ENCODE assay signal across 31 cellular contexts in the genomic region with DNA sequence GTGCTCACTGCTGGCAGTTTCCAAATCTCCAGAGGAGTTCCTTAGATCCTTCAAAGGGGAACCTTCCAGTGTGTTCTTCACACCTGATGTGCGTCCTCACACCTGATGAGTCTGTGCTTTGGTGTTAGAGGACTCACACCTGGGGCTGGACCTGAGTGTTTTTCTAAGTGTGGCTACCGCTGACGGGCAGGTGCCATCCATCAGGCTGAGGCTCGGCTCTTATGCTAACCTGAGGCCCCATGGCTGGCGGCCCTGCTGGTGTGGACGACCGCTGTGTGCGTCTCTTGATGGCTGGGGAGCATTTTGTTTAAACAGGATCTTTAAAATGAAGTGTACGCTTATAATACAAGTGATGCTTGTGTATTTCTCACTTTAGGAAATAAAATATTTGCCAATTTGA. TPM values are rescaled to one million over a fixed set of nuclear protein-coding genes. Genes with fewer than 3 reads are reported as not detected.
"Had no signal": no experiment of that assay in that cellular context is flagged by ENCODE, and none has a peak within 500 bp of the region (broad histone marks: within the 10 kb centered on the region; RNA-seq: fewer than 3 reads in every experiment).

No MANE protein-coding gene starts in this region.

- DNase-seq: activated CD4-positive, alpha-beta memory T cell treated with anti-CD3 and anti-CD28 coated beads for 36 hours; activated CD4-positive, alpha-beta T cell treated with anti-CD3 and anti-CD28 coated beads for 36 hours; activated CD4-positive, alpha-beta T cell treated with anti-CD3 and anti-CD28 coated beads, Interleukin-2, amount 10 ng/mL, durations not matched to agents 24 days and 14 days; activated CD4-positive, CD25-positive, alpha-beta regulatory T cell; activated CD4-positive, CD25-positive, alpha-beta regulatory T cell treated with anti-CD3 and anti-CD28 coated beads, Interleukin-2, amount 50 U/mL, for 72 hours; activated CD8-positive, alpha-beta memory T cell treated with anti-CD3 and anti-CD28 coated beads, Interleukin-2, amount 10 ng/mL, durations not matched to agents 7 days and 5 days; activated CD8-positive, alpha-beta memory T cell treated with anti-CD3 and anti-CD28 coated beads, Interleukin-2, amount 50 U/mL, for 4 hours; activated CD8-positive, alpha-beta T cell treated with anti-CD3 and anti-CD28 coated beads, Interleukin-2, amount 10 ng/mL, durations not matched to agents 7 days and 5 days; activated effector memory CD4-positive, alpha-beta T cell treated with anti-CD3 and anti-CD28 coated beads, Interleukin-2, amount 50 U/mL, for 16 hours; activated naive CD4-positive, alpha-beta T cell treated with anti-CD3 and anti-CD28 coated beads for 36 hours; activated T-cell treated with anti-CD3 and anti-CD28 coated beads, Interleukin-2, amount 50 U/mL, for 1 hour; activated T-cell treated with anti-CD3 and anti-CD28 coated beads, Interleukin-2, amount 50 U/mL, for 48 hours; amniotic stem cell; anterior cingulate cortex; brain microvascular endothelial cell; cortex of kidney; dermis blood vessel endothelial cell; effector CD4-positive, alpha-beta T cell; effector memory CD8-positive, alpha-beta T cell; esophagus squamous epithelium; foreskin melanocyte; T-helper 2 cell had no signal

- H3K4me3 ChIP-seq: esophagus squamous epithelium, gastroesophageal sphincter, heart right ventricle had no signal

- H3K27ac Mint-ChIP-seq: activated CD4-positive, alpha-beta memory T cell treated with anti-CD3 and anti-CD28 coated beads for 36 hours; activated CD4-positive, alpha-beta T cell treated with anti-CD3 and anti-CD28 coated beads for 36 hours; activated CD4-positive, alpha-beta T cell treated with anti-CD3 and anti-CD28 coated beads, Interleukin-2, amount 10 ng/mL, durations not matched to agents 24 days and 14 days; activated CD8-positive, alpha-beta memory T cell treated with anti-CD3 and anti-CD28 coated beads, Interleukin-2, amount 10 ng/mL, durations not matched to agents 7 days and 5 days; activated CD8-positive, alpha-beta T cell treated with anti-CD3 and anti-CD28 coated beads, Interleukin-2, amount 10 ng/mL, durations not matched to agents 7 days and 5 days; activated naive CD4-positive, alpha-beta T cell treated with anti-CD3 and anti-CD28 coated beads for 36 hours; activated naive CD8-positive, alpha-beta T cell; activated T-helper 1 cell treated with anti-CD3 and anti-CD28 coated beads, Interleukin-12 subunit alpha, Interleukin-12 subunit beta, Interleukin-2, Interleukin-4 antibody, amounts not matched to agents 30 ng/mL and 10 ng/mL and 1 ng/mL, durations not matched to agents 14 hours and 24 hours and 36 hours; activated T-helper 2 cell treated with anti-CD3 and anti-CD28 coated beads, Interferon-gamma antibody, Interleukin-2, Interleukin-4, amounts not matched to agents 10 μg/mL and 5 μg/mL and 100 μg/mL, durations not matched to agents 14 hours and 24 hours and 36 hours; effector memory CD8-positive, alpha-beta T cell had no signal

- FAIRE-seq: astrocyte, colon, endothelial cell of umbilical vein had no signal

- H3K4me1 ChIP-seq: esophagus squamous epithelium, gastroesophageal sphincter, heart right ventricle had no signal

- H3K27me3 Mint-ChIP-seq: activated CD4-positive, alpha-beta memory T cell treated with anti-CD3 and anti-CD28 coated beads for 36 hours; activated CD4-positive, alpha-beta T cell treated with anti-CD3 and anti-CD28 coated beads for 36 hours; activated CD4-positive, alpha-beta T cell treated with anti-CD3 and anti-CD28 coated beads, Interleukin-2, amount 10 ng/mL, durations not matched to agents 24 days and 14 days; activated CD8-positive, alpha-beta memory T cell treated with anti-CD3 and anti-CD28 coated beads, Interleukin-2, amount 10 ng/mL, durations not matched to agents 7 days and 5 days; activated naive CD8-positive, alpha-beta T cell; effector memory CD8-positive, alpha-beta T cell had no signal

- H3K27me3 ChIP-seq: brain microvascular endothelial cell, esophagus squamous epithelium, gastroesophageal sphincter, heart right ventricle had no signal

- H3K9me3 Mint-ChIP-seq: activated CD4-positive, alpha-beta memory T cell treated with anti-CD3 and anti-CD28 coated beads for 36 hours; activated CD4-positive, alpha-beta T cell treated with anti-CD3 and anti-CD28 coated beads, Interleukin-2, amount 10 ng/mL, durations not matched to agents 24 days and 14 days; activated naive CD4-positive, alpha-beta T cell treated with anti-CD3 and anti-CD28 coated beads for 36 hours; activated T-helper 1 cell treated with anti-CD3 and anti-CD28 coated beads, Interleukin-12 subunit alpha, Interleukin-12 subunit beta, Interleukin-2, Interleukin-4 antibody, amounts not matched to agents 30 ng/mL and 10 ng/mL and 1 ng/mL, durations not matched to agents 14 hours and 24 hours and 36 hours; activated T-helper 2 cell treated with anti-CD3 and anti-CD28 coated beads, Interferon-gamma antibody, Interleukin-2, Interleukin-4, amounts not matched to agents 10 μg/mL and 5 μg/mL and 100 μg/mL, durations not matched to agents 14 hours and 24 hours and 36 hours; effector memory CD8-positive, alpha-beta T cell had no signal

- H3K27ac ChIP-seq: brain microvascular endothelial cell, epithelial cell of prostate, esophagus squamous epithelium, gastroesophageal sphincter, heart right ventricle had no signal

- H3K4me3 Mint-ChIP-seq: activated CD4-positive, alpha-beta memory T cell treated with anti-CD3 and anti-CD28 coated beads for 36 hours; activated CD4-positive, alpha-beta T cell treated with anti-CD3 and anti-CD28 coated beads for 36 hours; activated CD4-positive, alpha-beta T cell treated with anti-CD3 and anti-CD28 coated beads, Interleukin-2, amount 10 ng/mL, durations not matched to agents 24 days and 14 days; activated CD8-positive, alpha-beta memory T cell treated with anti-CD3 and anti-CD28 coated beads, Interleukin-2, amount 10 ng/mL, durations not matched to agents 7 days and 5 days; activated CD8-positive, alpha-beta T cell treated with anti-CD3 and anti-CD28 coated beads, Interleukin-2, amount 10 ng/mL, durations not matched to agents 7 days and 5 days; activated naive CD4-positive, alpha-beta T cell treated with anti-CD3 and anti-CD28 coated beads for 36 hours; activated naive CD8-positive, alpha-beta T cell; activated T-helper 1 cell treated with anti-CD3 and anti-CD28 coated beads, Interleukin-12 subunit alpha, Interleukin-12 subunit beta, Interleukin-2, Interleukin-4 antibody, amounts not matched to agents 30 ng/mL and 10 ng/mL and 1 ng/mL, durations not matched to agents 14 hours and 24 hours and 36 hours; effector memory CD8-positive, alpha-beta T cell had no signal

- ATAC-seq: activated CD4-positive, alpha-beta T cell treated with anti-CD3 and anti-CD28 coated beads for 36 hours; activated CD8-positive, alpha-beta memory T cell treated with anti-CD3 and anti-CD28 coated beads, Interleukin-2, amount 10 ng/mL, durations not matched to agents 7 days and 5 days; activated CD8-positive, alpha-beta T cell treated with anti-CD3 and anti-CD28 coated beads, Interleukin-2, amount 10 ng/mL, durations not matched to agents 7 days and 5 days; effector memory CD8-positive, alpha-beta T cell; gastroesophageal sphincter had no signal

- H3K4me1 Mint-ChIP-seq: activated CD4-positive, alpha-beta T cell treated with anti-CD3 and anti-CD28 coated beads, Interleukin-2, amount 10 ng/mL, durations not matched to agents 24 days and 14 days; activated CD8-positive, alpha-beta memory T cell treated with anti-CD3 and anti-CD28 coated beads, Interleukin-2, amount 10 ng/mL, durations not matched to agents 7 days and 5 days had no signal

- H3K9me3 ChIP-seq: esophagus squamous epithelium, gastroesophageal sphincter, heart right ventricle had no signal

RNA-seq across cellular contexts. Expression of a gene that starts 45.1 kb away (rescaled TPM):
- total RNA-seq: activated naive CD4-positive, alpha-beta T cell treated with anti-CD3 and anti-CD28 coated beads for 36 hours had no signal
